In genomic region chr16:55641430-55642056, GRCh38 we compare ENCODE assay signal across 16 cellular contexts. TPM values are rescaled to one million over a fixed set of nuclear protein-coding genes. Genes with fewer than 3 reads are reported as not detected.
"Had no signal": no experiment of that assay in that cellular context is flagged by ENCODE, and none has a peak within 500 bp of the region (broad histone marks: within the 10 kb centered on the region; RNA-seq: fewer than 3 reads in every experiment).

No MANE protein-coding gene starts in this region.

- H3K4me1 ChIP-seq: sigmoid colon, spleen, stomach, testis had no signal

- H3K4me3 ChIP-seq: ovary, sigmoid colon, spleen, stomach, testis had no signal

- DNase-seq: activated B cell treated with CpG ODN at 0.5 μM for 24 hours; activated CD4-positive, alpha-beta T cell treated with anti-CD3 and anti-CD28 coated beads for 48 hours; activated CD8-positive, alpha-beta memory T cell treated with anti-CD3 and anti-CD28 coated beads, Interleukin-2, amount 50 U/mL, for 4 hours; activated CD8-positive, alpha-beta T cell treated with anti-CD3 and anti-CD28 coated beads, Interleukin-2, amount 10 ng/mL, durations not matched to agents 7 days and 5 days; activated gamma-delta T cell; activated naive CD8-positive, alpha-beta T cell treated with anti-CD3 and anti-CD28 coated beads for 36 hours; activated T-cell treated with anti-CD3 and anti-CD28 coated beads, Interleukin-2, amount 50 U/mL, for 72 hours; foreskin melanocyte; nephron progenitor cell; ovary; sigmoid colon; spleen; stomach; SW 1271; testis had no signal

- H3K36me3 ChIP-seq: ovary, sigmoid colon, spleen, stomach had no signal

- H3K27ac ChIP-seq: ovary, sigmoid colon, spleen, stomach, testis had no signal

- ATAC-seq: activated CD8-positive, alpha-beta T cell treated with anti-CD3 and anti-CD28 coated beads, Interleukin-2, amount 10 ng/mL, durations not matched to agents 7 days and 5 days; activated T-cell treated with anti-CD3 and anti-CD28 coated beads, Interleukin-2, amount 50 U/mL, for 72 hours had no signal

- H3K9me3 ChIP-seq: ovary, sigmoid colon, spleen, stomach, testis had no signal

- H3K27me3 ChIP-seq: ovary, testis had no signal

RNA-seq across cellular contexts. Expression of gene SLC6A2, which starts 14.2 kb away (rescaled TPM):
- total RNA-seq: activated B cell treated with CpG ODN at 0.5 μM for 24 hours; activated CD8-positive, alpha-beta T cell treated with anti-CD3 and anti-CD28 coated beads, Interleukin-2, amount 10 ng/mL, durations not matched to agents 7 days and 5 days; activated naive CD8-positive, alpha-beta T cell treated with anti-CD3 and anti-CD28 coated beads for 36 hours; activated T-cell treated with anti-CD3 and anti-CD28 coated beads, Interleukin-2, amount 50 U/mL, for 72 hours; spleen; T-helper 2 cell treated with Interferon-gamma antibody and Interleukin-4, amounts not matched to agents 100 ng/mL and 5 ng/mL, for 36 hours had no signal
- polyA plus RNA-seq: spleen had no signal
